8 cellular contexts compared by ENCODE assay signal in the genomic region with DNA sequence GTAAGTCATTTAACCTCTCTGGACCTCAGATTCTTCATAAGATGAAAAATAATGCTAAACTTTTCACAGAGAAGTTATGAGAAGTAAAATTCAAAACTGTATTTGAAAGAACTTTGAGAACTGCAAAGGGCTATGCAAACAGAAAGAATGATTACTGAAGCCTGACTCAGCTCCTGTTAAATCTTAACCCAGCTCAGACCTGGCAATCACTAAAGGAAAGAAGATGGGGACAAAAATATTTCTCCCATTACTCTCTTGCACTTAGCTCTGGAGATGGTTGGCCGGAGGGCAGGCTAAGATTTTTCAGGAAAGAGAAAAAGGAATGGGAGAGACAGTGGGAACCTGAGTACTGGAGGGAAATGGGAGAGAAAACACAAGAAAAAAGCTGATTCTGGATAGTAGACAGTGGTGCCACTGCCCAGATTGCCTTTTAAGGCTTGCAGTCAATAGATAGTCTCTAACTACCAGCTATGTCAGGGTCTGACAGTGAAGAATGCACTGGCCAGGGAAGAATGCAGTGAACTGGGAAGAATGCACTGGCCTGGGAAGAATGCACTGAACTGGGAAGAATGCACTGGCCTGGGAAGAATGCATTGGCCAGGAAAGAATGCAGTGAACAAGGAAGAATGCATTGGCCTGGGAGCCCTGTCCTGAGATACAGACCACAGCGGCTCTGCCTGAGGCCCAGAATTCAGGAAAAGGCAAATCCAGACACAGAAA. TPM values are rescaled to one million over a fixed set of nuclear protein-coding genes. Genes with fewer than 3 reads are reported as not detected.
DNase-seq lines count a peak whose midpoint lies in the region; ATAC-seq lines count a peak whose summit lies in the region.

No MANE protein-coding gene starts in this region.

- peaks cover 0 to 4% (median 0%) of the 10 kb centered on the region in 3 donors for H3K36me3 Mint-ChIP-seq in naive thymus-derived CD8-positive, alpha-beta T cell

- no peaks in the 10 kb centered on the region for H3K27me3 Mint-ChIP-seq in naive thymus-derived CD8-positive, alpha-beta T cell

- POLR2A ChIA-PET in naive thymus-derived CD8-positive, alpha-beta T cell (lab: Charles Lee), result interaction anchor here (0.8 to 5.4 kb wide), 9 partner anchors 8 to 572 kb away, joined by 3 to 81 read pairs (median 5); partner anchors contain the start of genes CEMIP2 and ZFAND5

- H3K27ac Mint-ChIP-seq in naive thymus-derived CD8-positive, alpha-beta T cell, result peak overlapping the region; percentile 93 to 99 (median 98)

- ATAC-seq in GM18511 (IDR thresholded peaks at IDR 0.05; ENCODE audit: unreplicated experiment), result peak; percentile 42
- peak; percentile 28 for ATAC-seq in HG03095 (IDR thresholded peaks at IDR 0.05; ENCODE audit: unreplicated experiment)
- ATAC-seq in naive thymus-derived CD8-positive, alpha-beta T cell, result no peak
- ATAC-seq in GM18858 (IDR thresholded peaks at IDR 0.05; ENCODE audit: unreplicated experiment), result no peak
- no peak for ATAC-seq in HG02870 (IDR thresholded peaks at IDR 0.05; ENCODE audit: unreplicated experiment)

- peaks cover 33 to 76% (median 72%) of the 10 kb centered on the region in 4 donors for H3K4me1 Mint-ChIP-seq in naive thymus-derived CD8-positive, alpha-beta T cell

- H3K4me3 Mint-ChIP-seq in naive thymus-derived CD8-positive, alpha-beta T cell, result peak overlapping the region in 9 of 10 donors; percentile 14 to 76 (median 66)

- peaks cover 0 to 26% (median 0%) of the 10 kb centered on the region in 9 donors for H3K9me3 Mint-ChIP-seq in naive thymus-derived CD8-positive, alpha-beta T cell

- peak; percentile 85 for DNase-seq in astrocyte of the hippocampus (ENCODE audit: low read depth, low spot score)
- no peak for DNase-seq in naive thymus-derived CD8-positive, alpha-beta T cell
- DNase-seq in COR-L47 (lab: John Stamatoyannopoulos, UW), result no peak
- DNase-seq in SW480 (ENCODE audit: low spot score), result no peak

RNA-seq across cellular contexts. Expression of gene CEMIP2, which starts 25.2 kb away (rescaled TPM):
- 10 to 100 TPM; 67.5 to 71.9 TPM for total RNA-seq in naive thymus-derived CD8-positive, alpha-beta T cell
- 10 to 100 TPM in 2 of 3 donors, 1 to 10 TPM in 1; 5.9 to 12.9 (median 10.2) TPM for polyA plus RNA-seq in naive thymus-derived CD8-positive, alpha-beta T cell

Comparison
In these comparisons a context has a peak if more than half of its experiments do, and no peak if none do; other contexts are left out.
1. ATAC-seq: peak in GM18511 (single experiment) and HG03095 (single experiment); none in naive thymus-derived CD8-positive, alpha-beta T cell (0 of 2), GM18858 (single experiment) and HG02870 (single experiment).